7 cellular contexts compared by ENCODE assay signal in the genomic region with DNA sequence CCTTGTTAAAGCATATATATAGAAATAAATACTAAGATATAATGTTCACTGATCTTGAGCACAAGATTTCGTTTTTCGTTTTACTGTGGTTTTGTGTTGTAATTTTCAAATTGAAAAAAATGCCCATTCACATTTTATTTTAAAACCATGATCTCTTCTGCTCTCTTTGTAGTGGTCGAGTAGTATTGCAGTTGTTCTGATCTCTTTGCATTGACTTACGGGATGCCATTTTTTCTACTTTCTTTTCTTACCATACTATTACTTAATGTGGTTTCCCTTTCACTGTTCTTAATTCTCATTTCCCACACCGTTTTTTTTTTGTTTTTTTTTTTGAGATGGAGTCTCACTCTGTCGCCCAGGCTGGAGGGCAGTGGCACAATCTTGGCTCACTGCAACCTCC.
"Had no signal": no experiment of that assay in that cellular context is flagged by ENCODE, and none has a peak within 500 bp of the region (broad histone marks: within the 10 kb centered on the region; RNA-seq: fewer than 3 reads in every experiment).

No MANE protein-coding gene starts in this region.

- DNase-seq: GDM1, GF-D8 had no signal

- FAIRE-seq: G401.6, GM12891, GM12892, GM18507, GM19239 had no signal
